Comparison of ENCODE assay signal across 8 cellular contexts in genomic region chr11:121591405-121592033, GRCh38.
DNase-seq lines count a peak whose midpoint lies in the region; ATAC-seq and TF ChIP-seq lines count a peak whose summit lies in the region.

No MANE protein-coding gene starts in this region.

- peaks cover 4 to 28% (median 16%) of the 10 kb centered on the region in 4 donors for H3K4me1 Mint-ChIP-seq in naive thymus-derived CD8-positive, alpha-beta T cell

- no peak for TF ChIP-seq POLR2A in erythroblast (IDR thresholded peaks at IDR 0.05; ENCODE audit: low read length)

- H3K9me3 Mint-ChIP-seq in naive thymus-derived CD8-positive, alpha-beta T cell = no peaks in the 10 kb centered on the region

- 0 out of 2 replicates have a peak, but pooled peaks cover 3% of the 10 kb centered on the region for H4K20me1 ChIP-seq in OCI-LY7 (ENCODE audit: insufficient read depth, low read length)

- intact Hi-C loops in OCI-LY7 (cut with micrococcal nuclease; ENCODE audit: unreplicated experiment) = loop anchor here (1.0 to 2.0 kb wide), 5 partner anchors 57 to 342 kb away; no protein-coding TSS in a partner anchor

- peak overlapping the region in 9 of 10 donors; percentile 23 to 84 (median 54) for H3K27ac Mint-ChIP-seq in naive thymus-derived CD8-positive, alpha-beta T cell

- no peak overlapping the region for H2AFZ ChIP-seq in OCI-LY7 (ENCODE audit: low read length)

- H3K4me1 ChIP-seq in OCI-LY7 (ENCODE audit: insufficient read depth, low read length, poor library complexity, severe bottlenecking) = peaks cover 69% of the 10 kb centered on the region

- peak; percentile 87 to 88 for ATAC-seq in naive thymus-derived CD8-positive, alpha-beta T cell
- no peak for ATAC-seq in HG03159 (IDR thresholded peaks at IDR 0.05; ENCODE audit: unreplicated experiment)

- no peaks in the 10 kb centered on the region for H3K9me2 ChIP-seq in OCI-LY7 (ENCODE audit: insufficient read depth, low read length)

- TF ChIP-seq CTCF in GM06990 (IDR thresholded peaks at IDR 0.05; ENCODE audit: insufficient read depth, low read length, poor library complexity, severe bottlenecking) (peak; percentile 75), OCI-LY7 (conservative IDR thresholded peaks at IDR 0.05; ENCODE audit: low read length) (peak; percentile 97)

- CTCF ChIA-PET in OCI-LY7 (lab: Charles Lee; ENCODE audit: unreplicated experiment) = interaction anchor here (0.7 kb wide), 1 partner anchor 270 kb away, joined by 3 read pairs; no protein-coding TSS in a partner anchor

- H3K4me3 ChIP-seq in GM06990 (replicated peaks; ENCODE audit: low read depth, low read length) = peak overlapping the region; percentile 27; the same call in 1 of the 2 replicates
- H3K4me3 ChIP-seq in OCI-LY7 (ENCODE audit: low read depth, low read length, poor library complexity, severe bottlenecking) = peak overlapping the region; percentile 66

- peak overlapping the region; percentile 98 for H3K4me2 ChIP-seq in OCI-LY7 (ENCODE audit: low read length)

- POLR2A ChIA-PET in OCI-LY7 (lab: Charles Lee) = interaction anchor here (0.5 to 1.2 kb wide), 6 partner anchors 20 to 344 kb away, joined by 3 read pairs; no protein-coding TSS in a partner anchor
- POLR2A ChIA-PET in naive thymus-derived CD8-positive, alpha-beta T cell (lab: Charles Lee) = interaction anchor here (0.9 to 1.1 kb wide), 2 partner anchors 139 to 271 kb away, joined by 3 read pairs; partner anchors contain the start of genes SORL1 and SORL1-AS1

- H3K9me3 ChIP-seq in OCI-LY7 (ENCODE audit: low read length) = no peaks in the 10 kb centered on the region

- BruUV-seq in OCI-LY7 (replicated peaks; lab: Mats Ljungman, UMichigan) = TSS peak; percentile 16

- peak overlapping the region; percentile 98 for H3K27ac ChIP-seq in OCI-LY7 (ENCODE audit: low read depth, low read length, poor library complexity, severe bottlenecking)

- no peak for DNase-seq in GM06990 (ENCODE audit: extremely low read depth, insufficient read length)
- DNase-seq in HuH-7 (ENCODE audit: low spot score) = peak; percentile 53
- peak; percentile 87 for DNase-seq in OCI-LY7 (ENCODE audit: low spot score)
- peak; percentile 69 for DNase-seq in activated T-cell treated with anti-CD3 and anti-CD28 coated beads for 4 hours
- peak; percentile 63 to 80 for DNase-seq in erythroblast (lab: John Stamatoyannopoulos, UW)
- DNase-seq in naive thymus-derived CD8-positive, alpha-beta T cell = peak; percentile 17 to 83 (median 72)
- DNase-seq in stimulated activated naive CD4-positive, alpha-beta T cell treated with Interleukin-2 at 50 U/mL for 16 hours (lab: John Stamatoyannopoulos, UW) = peak; percentile 31

- no peaks in the 10 kb centered on the region for H3K27me3 Mint-ChIP-seq in naive thymus-derived CD8-positive, alpha-beta T cell

- H3K27me3 ChIP-seq in GM06990 (replicated peaks; ENCODE audit: control insufficient read depth, insufficient read depth, low read length) = no peaks in the 10 kb centered on the region

- H3K79me2 ChIP-seq in OCI-LY7 (ENCODE audit: insufficient read depth, low read depth, low read length) = peaks cover 58% of the 10 kb centered on the region

- no peak overlapping the region for H3K4me3 Mint-ChIP-seq in naive thymus-derived CD8-positive, alpha-beta T cell

- peaks cover 11 to 98% (median 47%) of the 10 kb centered on the region in 3 donors for H3K36me3 Mint-ChIP-seq in naive thymus-derived CD8-positive, alpha-beta T cell

- H3K36me3 ChIP-seq in GM06990 (ENCODE audit: control insufficient read depth, insufficient read depth, low read length) (peaks cover 28% of the 10 kb centered on the region), OCI-LY7 (ENCODE audit: insufficient read depth, low read length) (peaks cover 98% of the 10 kb centered on the region)
